1 cellular context compared by ENCODE assay signal in the genomic region with DNA sequence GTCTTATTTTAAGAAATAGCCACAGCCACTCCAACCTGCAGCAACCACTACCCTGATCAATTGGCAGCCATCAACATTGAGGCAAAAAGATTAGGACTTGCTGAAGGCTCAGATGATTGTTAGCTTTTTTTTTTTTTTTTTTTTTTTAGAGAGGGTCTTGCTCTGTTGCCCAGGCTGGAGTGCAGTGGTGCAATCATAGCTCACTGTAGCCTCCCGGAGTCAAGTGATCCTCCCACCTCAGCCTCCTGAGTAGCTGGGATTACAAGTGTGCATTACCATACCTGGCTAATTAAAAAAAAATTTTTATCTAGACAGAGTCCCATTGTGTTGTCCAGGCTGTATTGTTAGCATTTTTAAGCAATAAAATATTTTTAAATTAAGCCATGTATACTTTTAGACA.
TF ChIP-seq lines count a peak whose summit lies in the region.

No MANE protein-coding gene starts in this region.

TF ChIP-seq in K562, 482 proteins besides CTCF, POLR2A, EP300 and RAD21:
- TF ChIP-seq ZNF778 (CRISPR knock-in tag; IDR thresholded peaks at IDR 0.05) (no peak), ZNF121 (CRISPR knock-in tag; conservative IDR thresholded peaks at IDR 0.05) (peak; percentile 90)
